Comparison of ENCODE assay signal across 8 cellular contexts in genomic region chr3:130894130-130894872, GRCh38. TPM values are rescaled to one million over a fixed set of nuclear protein-coding genes. Genes with fewer than 3 reads are reported as not detected.
DNase-seq lines count a peak whose midpoint lies in the region; ATAC-seq, FAIRE-seq and TF ChIP-seq lines count a peak whose summit lies in the region.

No MANE protein-coding gene starts in this region.

- TF ChIP-seq POLR2A in breast epithelium (IDR thresholded peaks at IDR 0.05), result no peak

- peaks cover 2% of the 10 kb centered on the region for H3K36me3 Mint-ChIP-seq in T-helper 17 cell (ENCODE audit: low read depth)

- H3K27ac Mint-ChIP-seq in T-helper 17 cell, result peak overlapping the region; percentile 98

- peak; percentile 90 for FAIRE-seq in GM19239 (lab: Jason Lieb, UNC)

- DNase-seq in GM19239 (ENCODE audit: insufficient read length, low spot score) (no peak), T-helper 17 cell (peak; percentile 26 to 61 (median 59)), breast epithelium (ENCODE audit: low spot score in 2 of 2) (no peak), iris pigment epithelial cell (ENCODE audit: low read depth) (peak; percentile 34), cerebellar nuclear complex (lab: John Stamatoyannopoulos, UW) (no peak)
- DNase-seq in stimulated activated CD4-positive, alpha-beta T cell treated with anti-CD3 and anti-CD28 coated beads, Interleukin-12 subunit alpha, Interleukin-12 subunit beta, amount 100 ng/mL, for 24 hours (ENCODE audit: low read depth in 2 of 2), result peak; percentile 17 to 18

- peak overlapping the region; percentile 96 for H3K4me3 Mint-ChIP-seq in T-helper 17 cell

- H3K27ac ChIP-seq in BLaER1 (peak overlapping the region; percentile 98), breast epithelium (peak overlapping the region; percentile 97)

- H4K20me1 ChIP-seq in BLaER1, result peaks cover 34% of the 10 kb centered on the region

- H3K4me1 ChIP-seq in BLaER1, result peaks cover 31% of the 10 kb centered on the region
- peaks cover 0 to 9% of the 10 kb centered on the region in 2 donors for H3K4me1 ChIP-seq in breast epithelium

- no peak for TF ChIP-seq CTCF in breast epithelium (IDR thresholded peaks at IDR 0.05)

- H3K4me3 ChIP-seq in BLaER1, result peak overlapping the region; percentile 91
- H3K4me3 ChIP-seq in breast epithelium, result peak overlapping the region; percentile 89 to 95 (median 92)

- peaks cover 29% of the 10 kb centered on the region for H3K4me1 Mint-ChIP-seq in T-helper 17 cell

- H3K9me3 ChIP-seq in BLaER1, result no peaks in the 10 kb centered on the region
- H3K9me3 ChIP-seq in T-helper 17 cell (ENCODE audit: control insufficient read depth, low read length, poor library complexity, severe bottlenecking), result no peaks in the 10 kb centered on the region
- no peaks in the 10 kb centered on the region for H3K9me3 ChIP-seq in breast epithelium

- peak; percentile 13 for ATAC-seq in HG03460 (IDR thresholded peaks at IDR 0.05; ENCODE audit: unreplicated experiment)
- peak; percentile 35 for ATAC-seq in T-helper 17 cell

- intact Hi-C loops in breast epithelium (cut with DNase I; ENCODE audit: low total_unique reads), result loop anchor here (10.0 kb wide), 1 partner anchor 140 kb away; no protein-coding TSS in a partner anchor

- H3K9ac ChIP-seq in BLaER1, result peak overlapping the region; percentile 97

- no peaks in the 10 kb centered on the region for H3K27me3 Mint-ChIP-seq in T-helper 17 cell

- no peaks in the 10 kb centered on the region for H3K36me3 ChIP-seq in BLaER1
- H3K36me3 ChIP-seq in breast epithelium, result no peaks in the 10 kb centered on the region

- H3K4me2 ChIP-seq in BLaER1, result peak overlapping the region; percentile 83

- H3K27me3 ChIP-seq in BLaER1 (no peaks in the 10 kb centered on the region), breast epithelium (no peaks in the 10 kb centered on the region)

RNA-seq across cellular contexts. Expression of gene ATP2C1, which starts 0.4 kb away (rescaled TPM):
- 10 to 100 TPM; 57.9 to 60.0 TPM for total RNA-seq in T-helper 17 cell
- 10 to 100 TPM; 59.4 to 76.4 (median 76.2) TPM for total RNA-seq in breast epithelium

Comparison
In these comparisons a context has a peak if more than half of its experiments do, and no peak if none do; other contexts are left out.
1. DNase-seq: peak in T-helper 17 cell (3 of 3), iris pigment epithelial cell (single experiment) and stimulated activated CD4-positive, alpha-beta T cell treated with anti-CD3 and anti-CD28 coated beads, Interleukin-12 subunit alpha, Interleukin-12 subunit beta, amount 100 ng/mL, for 24 hours (2 of 2); none in GM19239 (single experiment), breast epithelium (0 of 2) and cerebellar nuclear complex (0 of 2).